22 cellular contexts compared by ENCODE assay signal in genomic region chr12:121090576-121091125, GRCh38.
"Had no signal": no experiment of that assay in that cellular context is flagged by ENCODE, and none has a peak within 500 bp of the region (broad histone marks: within the 10 kb centered on the region; RNA-seq: fewer than 3 reads in every experiment).

No MANE protein-coding gene starts in this region.

- H3K9me3 ChIP-seq: adrenal gland, body of pancreas had no signal

- H3K27me3 ChIP-seq: adrenal gland, body of pancreas had no signal

- DNase-seq: activated CD4-positive, alpha-beta memory T cell treated with anti-CD3 and anti-CD28 coated beads for 36 hours; activated CD4-positive, alpha-beta T cell treated with anti-CD3 and anti-CD28 coated beads, Interleukin-2, amount 10 ng/mL, durations not matched to agents 7 days and 5 days; activated CD4-positive, CD25-positive, alpha-beta regulatory T cell; activated CD8-positive, alpha-beta memory T cell treated with anti-CD3 and anti-CD28 coated beads, Interleukin-2, amount 50 U/mL, for 48 hours; activated naive CD4-positive, alpha-beta T cell treated with anti-CD3 and anti-CD28 coated beads, Interleukin-2, amount 50 U/mL, for 16 hours; activated naive CD8-positive, alpha-beta T cell treated with anti-CD3 and anti-CD28 coated beads, Interleukin-2, amount 10 ng/mL, durations not matched to agents 7 days and 5 days; activated T-cell treated with anti-CD3 and anti-CD28 coated beads, Interleukin-2, amount 50 U/mL, for 1 hour; adrenal gland; anterior cingulate cortex; body of pancreas; Kasumi-1; KBM-7; NCI-H1105 treated with DMSO at 0.1 percent for 48 hours; NCI-H1436 treated with DMSO at 0.1 percent for 48 hours; NCI-H187; NCI-H2081; NCI-H446; NCI-H524; PC-9; SIG-M5 had no signal

- H3K36me3 Mint-ChIP-seq: activated CD4-positive, alpha-beta memory T cell treated with anti-CD3 and anti-CD28 coated beads for 36 hours had no signal

- H3K4me2 ChIP-seq: PC-9 had no signal

- H3K4me3 Mint-ChIP-seq: activated CD4-positive, alpha-beta memory T cell treated with anti-CD3 and anti-CD28 coated beads for 36 hours; activated CD4-positive, alpha-beta T cell treated with anti-CD3 and anti-CD28 coated beads, Interleukin-2, amount 10 ng/mL, durations not matched to agents 7 days and 5 days; activated naive CD8-positive, alpha-beta T cell treated with anti-CD3 and anti-CD28 coated beads, Interleukin-2, amount 10 ng/mL, durations not matched to agents 7 days and 5 days; central memory CD8-positive, alpha-beta T cell had no signal

- H3K4me3 ChIP-seq: adrenal gland, body of pancreas, PC-9 had no signal

- H3K27ac Mint-ChIP-seq: activated CD4-positive, alpha-beta memory T cell treated with anti-CD3 and anti-CD28 coated beads for 36 hours; activated CD4-positive, alpha-beta T cell treated with anti-CD3 and anti-CD28 coated beads, Interleukin-2, amount 10 ng/mL, durations not matched to agents 7 days and 5 days had no signal

- H3K27ac ChIP-seq: body of pancreas, PC-9, VCaP had no signal

- H3K27me3 Mint-ChIP-seq: activated CD4-positive, alpha-beta memory T cell treated with anti-CD3 and anti-CD28 coated beads for 36 hours; central memory CD8-positive, alpha-beta T cell had no signal

- H3K36me3 ChIP-seq: adrenal gland had no signal

- ATAC-seq: body of pancreas had no signal

- H2AFZ ChIP-seq: PC-9 had no signal

- H3K9me3 Mint-ChIP-seq: activated CD4-positive, alpha-beta memory T cell treated with anti-CD3 and anti-CD28 coated beads for 36 hours; activated naive CD8-positive, alpha-beta T cell treated with anti-CD3 and anti-CD28 coated beads, Interleukin-2, amount 10 ng/mL, durations not matched to agents 7 days and 5 days; central memory CD8-positive, alpha-beta T cell had no signal
